Comparison of ENCODE assay signal across 8 cellular contexts in genomic region chr7:125061776-125062397, GRCh38.
DNase-seq lines count a peak whose midpoint lies in the region; ATAC-seq, FAIRE-seq and TF ChIP-seq lines count a peak whose summit lies in the region.

No MANE protein-coding gene starts in this region.

- WGBS in pancreas, 2 donors = 41 to 49% methylated on average over 2 of the region's 2 CpGs

- POLR2A ChIA-PET in Caco-2 (lab: Charles Lee) = no interaction called here

- TF ChIP-seq CTCF in Caco-2 (IDR thresholded peaks at IDR 0.05; ENCODE audit: insufficient read depth in 1 of 2, low read depth in 1 of 2, low read length in 1 of 2, severe bottlenecking in 1 of 2, unreplicated experiment in 1 of 2) (no peak), pancreas (IDR thresholded peaks at IDR 0.05) (no peak)

- no peaks in the 10 kb centered on the region for H3K27me3 Mint-ChIP-seq in Caco-2 (ENCODE audit: insufficient read depth, unreplicated experiment)

- BruUV-seq in Caco-2 (replicated peaks; lab: Mats Ljungman, UMichigan) = no TSS peak

- H3K9me3 ChIP-seq in Caco-2 = no peaks in the 10 kb centered on the region
- H3K9me3 ChIP-seq in adipocyte (ENCODE audit: control insufficient read depth, low read length) = no peaks in the 10 kb centered on the region
- no peaks in the 10 kb centered on the region for H3K9me3 ChIP-seq in pancreas

- peak overlapping the region; percentile 70 for H3K9ac ChIP-seq in adipocyte (ENCODE audit: low read length)

- H3K9me3 Mint-ChIP-seq in Caco-2 (ENCODE audit: unreplicated experiment) = no peaks in the 10 kb centered on the region

- H3K4me3 ChIP-seq in Caco-2 (ENCODE audit: low read depth, low read length) (no peak overlapping the region), adipocyte (ENCODE audit: low read length) (no peak overlapping the region), pancreas (no peak overlapping the region)

- peaks cover 8% of the 10 kb centered on the region for H3K4me1 Mint-ChIP-seq in Caco-2 (ENCODE audit: low read depth, unreplicated experiment)

- CTCF ChIA-PET in Caco-2 (lab: Charles Lee) = no interaction called here

- H3K36me3 ChIP-seq in Caco-2 (ENCODE audit: control insufficient read depth, insufficient read depth, low read length) (no peaks in the 10 kb centered on the region), adipocyte (ENCODE audit: control insufficient read depth, insufficient read depth, low read length, severe bottlenecking) (no peaks in the 10 kb centered on the region), pancreas (no peaks in the 10 kb centered on the region)

- H3K4me3 Mint-ChIP-seq in Caco-2 (ENCODE audit: unreplicated experiment) = no peak overlapping the region

- H3K27ac Mint-ChIP-seq in Caco-2 (ENCODE audit: unreplicated experiment) = peak overlapping the region; percentile 43

- H3K4me1 ChIP-seq in Caco-2 (peaks cover 4% of the 10 kb centered on the region; the same call in 1 of the 2 replicates), adipocyte (ENCODE audit: control insufficient read depth, insufficient read depth, low read length) (peaks cover 18% of the 10 kb centered on the region), pancreas (peaks cover 0 to 5% (median 0%) of the 10 kb centered on the region in 3 donors)

- no peak for FAIRE-seq in pancreas (lab: Jason Lieb, UNC)

- peak; percentile 27 for ATAC-seq in GM19468 (IDR thresholded peaks at IDR 0.05; ENCODE audit: extremely low read depth, unreplicated experiment)
- ATAC-seq in HG03460 (IDR thresholded peaks at IDR 0.05; ENCODE audit: unreplicated experiment) = peak; percentile 79
- ATAC-seq in pancreas = peak in 3 of 4 donors; percentile 35 to 60 (median 59)

- H3K27me3 ChIP-seq in Caco-2 (replicated peaks; ENCODE audit: control insufficient read depth, insufficient read depth, low read length) = no peaks in the 10 kb centered on the region
- no peaks in the 10 kb centered on the region for H3K27me3 ChIP-seq in adipocyte (replicated peaks; ENCODE audit: control insufficient read depth, insufficient read depth, low read length)
- H3K27me3 ChIP-seq in pancreas = peaks cover 0 to 5% (median 0%) of the 10 kb centered on the region in 4 donors

- intact Hi-C loops in Caco-2 (cut with micrococcal nuclease; ENCODE audit: unreplicated experiment) = no loop called here
- intact Hi-C loops in pancreas (cut with DNase I) = no loop called here

- H3K27ac ChIP-seq in pancreas = no peak overlapping the region

- DNase-seq in Caco-2 (no peak), adipocyte (ENCODE audit: low read depth) (peak; percentile 65), pancreas (no peak), NCI-H345 (lab: John Stamatoyannopoulos, UW) (no peak), GM19238 (ENCODE audit: insufficient read length, low spot score) (no peak), NCI-H1105 treated with DMSO at 0.1 percent for 48 hours (lab: John Stamatoyannopoulos, UW) (no peak)

- H3K36me3 Mint-ChIP-seq in Caco-2 (ENCODE audit: insufficient read depth, unreplicated experiment) = no peaks in the 10 kb centered on the region

Comparison
In these comparisons a context has a peak if more than half of its experiments do, and no peak if none do; other contexts are left out.
1. ATAC-seq: peak in every context shown above with its lines; median percentile 79 in HG03460; 59 in pancreas; 27 in GM19468.